Comparison of ENCODE assay signal across 23 cellular contexts in the genomic region with DNA sequence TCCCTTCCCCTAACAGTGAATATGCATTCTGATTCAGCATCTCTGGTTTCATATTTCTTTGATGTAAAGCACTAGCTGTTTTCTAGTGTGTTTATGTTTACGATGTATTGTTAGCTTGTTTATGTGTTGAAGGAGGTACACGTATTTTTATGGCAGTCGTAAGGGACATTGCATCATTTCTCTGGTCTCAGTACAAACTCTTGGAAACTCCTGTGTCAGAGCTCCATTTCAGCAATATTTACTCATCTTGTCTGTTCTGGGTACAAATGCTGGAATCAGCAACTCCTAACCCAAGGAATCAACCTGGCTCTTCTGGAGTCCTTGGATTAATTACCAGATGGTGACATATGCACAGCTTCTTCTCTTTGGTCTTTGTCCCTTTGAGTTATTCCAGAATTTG.
"Had no signal": no experiment of that assay in that cellular context is flagged by ENCODE, and none has a peak within 500 bp of the region (broad histone marks: within the 10 kb centered on the region; RNA-seq: fewer than 3 reads in every experiment).

No MANE protein-coding gene starts in this region.

- H3K36me3 ChIP-seq: colonic mucosa, left lung, thoracic aorta, tibial nerve, upper lobe of left lung had no signal

- H3K27me3 Mint-ChIP-seq: dendritic cell treated with granulocyte-macrophage colony-stimulating factor and Interleukin-4, amounts not matched to agents 40 ng/mL and 50 ng/mL, for 4 days; naive thymus-derived CD4-positive, alpha-beta T cell; stimulated activated naive B cell treated with anti-CD40 and anti-IgM and Interleukin-4, amounts not matched to agents 10 μg/mL and 1 μg/mL and 100 μg/mL, for 72 hours; stimulated activated naive CD8-positive, alpha-beta T cell treated with anti-CD3 and anti-CD28 coated beads, Interleukin-15, Interleukin-2, amounts not matched to agents 100 ng/mL and 50 ng/mL, for 24 hours had no signal

- H3K4me1 ChIP-seq: left lung, tibial nerve, upper lobe of left lung had no signal

- H3K9me3 Mint-ChIP-seq: endodermal cell, nephron had no signal

- H3K27ac ChIP-seq: colonic mucosa, epithelial cell of prostate, left lung, psoas muscle, thoracic aorta, tibial nerve, upper lobe of left lung had no signal

- H3K9me3 ChIP-seq: colonic mucosa, left lung, psoas muscle, thoracic aorta, tibial nerve, upper lobe of left lung had no signal

- H3K27me3 ChIP-seq: colonic mucosa, left lung, tibial nerve, upper lobe of left lung had no signal

- DNase-seq: colonic mucosa; effector CD8-positive, alpha-beta T cell; endodermal cell; foreskin melanocyte; left cardiac atrium; left lung; mesendoderm; midbrain; naive thymus-derived CD4-positive, alpha-beta T cell; nucleus accumbens; psoas muscle; right cardiac atrium; small intestine; stimulated activated CD4-positive, alpha-beta T cell treated with anti-CD3 and anti-CD28 coated beads, Interleukin-15, amount 100 ng/mL, for 24 hours; stimulated activated CD4-positive, alpha-beta T cell treated with anti-CD3 and anti-CD28 coated beads, Interleukin-2, amount 100 ng/mL, for 48 hours; stimulated activated naive B cell treated with anti-CD40 and anti-IgM and Interleukin-4, amounts not matched to agents 10 μg/mL and 1 μg/mL and 100 μg/mL, for 72 hours; upper lobe of left lung had no signal

- H3K4me3 Mint-ChIP-seq: dendritic cell treated with granulocyte-macrophage colony-stimulating factor and Interleukin-4, amounts not matched to agents 40 ng/mL and 50 ng/mL, for 4 days; endodermal cell; naive thymus-derived CD4-positive, alpha-beta T cell; nephron; stimulated activated naive B cell treated with anti-CD40 and anti-IgM and Interleukin-4, amounts not matched to agents 10 μg/mL and 1 μg/mL and 100 μg/mL, for 72 hours; stimulated activated naive CD8-positive, alpha-beta T cell treated with anti-CD3 and anti-CD28 coated beads, Interleukin-15, Interleukin-2, amounts not matched to agents 100 ng/mL and 50 ng/mL, for 24 hours had no signal

- H3K4me1 Mint-ChIP-seq: endodermal cell; naive thymus-derived CD4-positive, alpha-beta T cell; nephron; stimulated activated naive B cell treated with anti-CD40 and anti-IgM and Interleukin-4, amounts not matched to agents 10 μg/mL and 1 μg/mL and 100 μg/mL, for 72 hours had no signal

- H3K27ac Mint-ChIP-seq: dendritic cell treated with granulocyte-macrophage colony-stimulating factor and Interleukin-4, amounts not matched to agents 40 ng/mL and 50 ng/mL, for 4 days; endodermal cell; naive thymus-derived CD4-positive, alpha-beta T cell; nephron; stimulated activated naive B cell treated with anti-CD40 and anti-IgM and Interleukin-4, amounts not matched to agents 10 μg/mL and 1 μg/mL and 100 μg/mL, for 72 hours; stimulated activated naive CD8-positive, alpha-beta T cell treated with anti-CD3 and anti-CD28 coated beads, Interleukin-15, Interleukin-2, amounts not matched to agents 100 ng/mL and 50 ng/mL, for 24 hours had no signal

- H3K36me3 Mint-ChIP-seq: stimulated activated naive B cell treated with anti-CD40 and anti-IgM and Interleukin-4, amounts not matched to agents 10 μg/mL and 1 μg/mL and 100 μg/mL, for 72 hours had no signal

- H3K4me3 ChIP-seq: colonic mucosa, left lung, psoas muscle, thoracic aorta, tibial nerve, upper lobe of left lung had no signal
